16 cellular contexts compared by ENCODE assay signal in the genomic region with DNA sequence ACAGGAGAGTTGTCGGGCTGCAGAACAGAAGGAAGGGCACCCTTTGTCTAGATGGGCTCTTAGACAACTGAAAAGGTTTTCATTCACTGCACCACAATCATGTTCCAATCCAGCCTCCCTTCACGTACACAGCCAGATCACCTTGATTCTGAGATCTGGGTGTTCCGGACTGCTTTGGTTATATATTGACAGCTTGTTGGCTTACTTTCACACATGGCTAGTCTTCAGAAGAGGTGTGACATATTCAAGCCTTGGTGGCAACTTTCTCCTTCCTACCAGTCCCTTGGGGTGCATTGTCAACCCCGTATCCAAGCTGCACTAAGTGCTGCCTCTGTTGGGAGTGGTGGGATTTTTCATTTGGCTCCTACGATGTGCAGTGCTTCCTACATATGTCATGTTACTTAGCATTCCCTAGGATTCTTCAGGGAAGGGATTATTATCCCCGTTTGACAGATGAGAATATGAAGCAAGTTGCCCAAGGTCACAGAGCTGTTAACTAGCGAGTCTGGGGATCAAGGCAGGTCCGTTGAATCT.
A peak's percentile ranks its signal among the peaks of the same experiment; 100 is the strongest.
DNase-seq lines count a peak whose midpoint lies in the region; ATAC-seq and TF ChIP-seq lines count a peak whose summit lies in the region.
"Had no signal": no experiment of that assay in that cellular context is flagged by ENCODE, and none has a peak within 500 bp of the region (broad histone marks: within the 10 kb centered on the region; RNA-seq: fewer than 3 reads in every experiment).

No MANE protein-coding gene starts in this region.

- peak; percentile 45 for ATAC-seq in GM18508 (IDR thresholded peaks at IDR 0.05; ENCODE audit: insufficient read depth, unreplicated experiment)
- peak; percentile 49 for ATAC-seq in GM19395 (IDR thresholded peaks at IDR 0.05; ENCODE audit: unreplicated experiment)
- ATAC-seq in HG02981 (IDR thresholded peaks at IDR 0.05; ENCODE audit: unreplicated experiment), result peak; percentile 40
- ATAC-seq in central memory CD8-positive, alpha-beta T cell (replicated peaks; ENCODE audit: extremely low read depth, poor library complexity, severe bottlenecking), result peak; percentile 30
- no peak for ATAC-seq in gastrocnemius medialis
- ATAC-seq: right cardiac atrium had no signal

- H3K4me1 ChIP-seq in gastrocnemius medialis, result peaks cover 0 to 9% of the 10 kb centered on the region in 2 donors

- H3K36me3 Mint-ChIP-seq in central memory CD8-positive, alpha-beta T cell (ENCODE audit: insufficient read depth), result peaks cover 6% of the 10 kb centered on the region
- H3K36me3 Mint-ChIP-seq: IgD-negative memory B cell, neural progenitor cell had no signal

- no peaks in the 10 kb centered on the region for H3K27me3 ChIP-seq in gastrocnemius medialis
- H3K27me3 ChIP-seq: neural progenitor cell had no signal

- peaks cover 0 to 5% of the 10 kb centered on the region in 2 donors for H3K36me3 ChIP-seq in gastrocnemius medialis
- H3K36me3 ChIP-seq: neural progenitor cell had no signal

- TF ChIP-seq CTCF in gastrocnemius medialis (IDR thresholded peaks at IDR 0.05 in 4 of 5, conservative IDR thresholded peaks at IDR 0.05 in 1 of 5), result no peak

- no peak for DNase-seq in central memory CD8-positive, alpha-beta T cell (ENCODE audit: low spot score in 2 of 2)
- DNase-seq in DMS153 treated with DMSO at 0.1 percent for 48 hours (lab: John Stamatoyannopoulos, UW; ENCODE audit: unreplicated experiment) (no peak), NCI-H2171 treated with DMSO at 0.1 percent for 48 hours (lab: John Stamatoyannopoulos, UW) (no peak), HCEC 1CT (no peak), gastrocnemius medialis (no peak)
- DNase-seq: activated CD4-positive, CD25-positive, alpha-beta regulatory T cell treated with anti-CD3 and anti-CD28 coated beads, Interleukin-2, amount 50 U/mL, for 72 hours; activated T-cell treated with anti-CD3 and anti-CD28 coated beads, Interleukin-2, amount 50 U/mL, for 24 hours; DMS79 treated with DMSO at 0.1 percent for 48 hours; NCI-H345; right cardiac atrium had no signal

- intact Hi-C loops in gastrocnemius medialis (cut with DNase I; ENCODE audit: low total_unique reads), result no loop called here

- no peak overlapping the region for H3K4me3 Mint-ChIP-seq in central memory CD8-positive, alpha-beta T cell
- H3K4me3 Mint-ChIP-seq: activated T-cell treated with anti-CD3 and anti-CD28 coated beads, Interleukin-2, amount 50 U/mL, for 24 hours; IgD-negative memory B cell; neural progenitor cell had no signal

- no peaks in the 10 kb centered on the region for H3K9me3 ChIP-seq in gastrocnemius medialis

- H3K9me3 Mint-ChIP-seq in central memory CD8-positive, alpha-beta T cell, result no peaks in the 10 kb centered on the region
- H3K9me3 Mint-ChIP-seq: activated T-cell treated with anti-CD3 and anti-CD28 coated beads, Interleukin-2, amount 50 U/mL, for 24 hours; neural progenitor cell had no signal

- TF ChIP-seq POLR2A in gastrocnemius medialis (IDR thresholded peaks at IDR 0.05), result no peak

- peak overlapping the region in 2 of 4 donors; percentile 25 to 42 for H3K27ac ChIP-seq in gastrocnemius medialis
- H3K27ac ChIP-seq: neural progenitor cell had no signal

- in situ Hi-C loops in gastrocnemius medialis (cut with MboI; ENCODE audit: low sequenced_read_pairs in 4 of 4), result no loop called here

- no peak overlapping the region for H3K27ac Mint-ChIP-seq in central memory CD8-positive, alpha-beta T cell (ENCODE audit: low read depth)
- H3K27ac Mint-ChIP-seq: activated T-cell treated with anti-CD3 and anti-CD28 coated beads, Interleukin-2, amount 50 U/mL, for 24 hours; IgD-negative memory B cell; neural progenitor cell had no signal

- H3K4me1 Mint-ChIP-seq in central memory CD8-positive, alpha-beta T cell, result peaks cover 42% of the 10 kb centered on the region
- H3K4me1 Mint-ChIP-seq: neural progenitor cell had no signal

- peaks cover 67% of the 10 kb centered on the region for H3K27me3 Mint-ChIP-seq in central memory CD8-positive, alpha-beta T cell

- no peak overlapping the region for H3K4me3 ChIP-seq in gastrocnemius medialis
- H3K4me3 ChIP-seq: lung, neural progenitor cell had no signal

Comparison
In these comparisons a context has a peak if more than half of its experiments do, and no peak if none do; other contexts are left out.
1. ATAC-seq: peak in GM18508 (single experiment), GM19395 (single experiment), HG02981 (single experiment) and central memory CD8-positive, alpha-beta T cell (single experiment); none in gastrocnemius medialis (0 of 2).